Comparison of ENCODE assay signal across 11 cellular contexts in the genomic region with DNA sequence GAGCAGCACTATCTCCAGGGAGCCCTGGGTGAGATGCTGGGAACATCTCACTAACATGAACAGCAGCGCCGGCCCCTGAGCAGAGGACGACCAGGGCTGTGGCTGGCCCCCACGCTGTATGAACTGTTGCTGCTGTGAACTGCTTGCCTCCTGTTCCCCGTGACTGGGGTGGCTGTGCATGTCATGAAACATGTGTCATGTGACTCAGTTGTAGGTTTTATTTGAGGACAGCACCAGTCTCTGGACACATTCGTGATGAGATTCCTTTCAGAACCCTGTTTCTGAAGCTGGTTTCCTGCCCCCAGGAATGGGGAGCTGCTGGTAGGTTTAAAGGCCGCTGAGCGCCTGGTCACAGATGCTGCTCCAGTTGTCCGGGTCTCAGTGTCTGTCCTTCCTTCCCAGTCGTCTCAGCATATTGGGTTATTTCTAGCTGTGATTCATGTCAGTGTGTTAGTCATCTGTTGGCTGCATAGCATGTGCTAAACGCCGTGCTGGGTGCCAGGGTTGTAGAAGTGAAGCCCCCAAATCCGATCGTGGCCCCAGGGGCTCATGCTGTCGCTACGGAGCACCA.
DNase-seq lines count a peak whose midpoint lies in the region; ATAC-seq, FAIRE-seq and TF ChIP-seq lines count a peak whose summit lies in the region.
"Had no signal": no experiment of that assay in that cellular context is flagged by ENCODE, and none has a peak within 500 bp of the region (broad histone marks: within the 10 kb centered on the region; RNA-seq: fewer than 3 reads in every experiment).

No MANE protein-coding gene starts in this region.

- no peak overlapping the region for H3K27ac ChIP-seq in HepG2 (ENCODE audit: extremely low read length, insufficient read depth, low read length)
- no peak overlapping the region for H3K27ac ChIP-seq in right lobe of liver
- H3K27ac ChIP-seq: C4-2B had no signal

- no peak overlapping the region for H2AFZ ChIP-seq in HepG2 (ENCODE audit: low read length)

- no peak for FAIRE-seq in HepG2 (lab: Jason Lieb, UNC)

- peak overlapping the region; percentile 37 for H3K4me3 Mint-ChIP-seq in central memory CD8-positive, alpha-beta T cell
- H3K4me3 Mint-ChIP-seq in memory B cell, result peak overlapping the region; percentile 65

- WGBS in HepG2 (ENCODE audit: low lambda C conversion rate), result 96% methylated on average over 10 of the region's 16 CpGs
- WGBS in right lobe of liver (ENCODE audit: insufficient coverage, low coverage, low lambda C conversion rate, missing lambda C conversion rate), result 59% methylated on average over 11 of the region's 16 CpGs

- intact Hi-C loops in HepG2 (cut with micrococcal nuclease; ENCODE audit: unreplicated experiment), result no loop called here
- intact Hi-C loops in right lobe of liver (cut with DNase I), result no loop called here

- no peak overlapping the region for H3K9ac ChIP-seq in HepG2 (ENCODE audit: insufficient read depth, low read depth, low read length)

- no peak overlapping the region for H3K4me2 ChIP-seq in HepG2 (ENCODE audit: low read depth, low read length)

- peaks cover 65% of the 10 kb centered on the region for H3K4me1 Mint-ChIP-seq in central memory CD8-positive, alpha-beta T cell
- H3K4me1 Mint-ChIP-seq in memory B cell, result peaks cover 76% of the 10 kb centered on the region

- H3K4me3 ChIP-seq in HepG2 (replicated peaks in 1 of 3; ENCODE audit: insufficient read depth in 1 of 3, low read depth in 2 of 3, low read length in 3 of 3), result no peak overlapping the region
- H3K4me3 ChIP-seq in right lobe of liver, result no peak overlapping the region

- no peak for ATAC-seq in HepG2
- no peak for ATAC-seq in right lobe of liver
- ATAC-seq in central memory CD8-positive, alpha-beta T cell (replicated peaks; ENCODE audit: extremely low read depth, poor library complexity, severe bottlenecking), result no peak
- ATAC-seq in memory B cell (ENCODE audit: low read depth), result peak; percentile 11
- no peak for ATAC-seq in HG02610 (IDR thresholded peaks at IDR 0.05; ENCODE audit: unreplicated experiment)
- ATAC-seq in GM21717 (IDR thresholded peaks at IDR 0.05; ENCODE audit: unreplicated experiment), result no peak
- no peak for ATAC-seq in HG02571 (IDR thresholded peaks at IDR 0.05; ENCODE audit: unreplicated experiment)

- no peaks in the 10 kb centered on the region for H3K79me2 ChIP-seq in HepG2 (ENCODE audit: insufficient read depth, low read length)

- POLR2A ChIA-PET in HepG2 (lab: Yijun Ruan, JAX), result no interaction called here

- CTCF ChIA-PET in HepG2 (lab: Yijun Ruan, JAX; ENCODE audit: low intra/inter-chr PET ratio, low total read pairs), result no interaction called here

- peaks cover 31% of the 10 kb centered on the region; the same call in 1 of the 2 replicates for H4K20me1 ChIP-seq in HepG2 (ENCODE audit: insufficient read depth, low read length)

- H3K27me3 ChIP-seq in HepG2 (ENCODE audit: control insufficient read depth in 1 of 2, insufficient read depth in 2 of 2, low read length in 2 of 2), result no peaks in the 10 kb centered on the region
- H3K27me3 ChIP-seq in right lobe of liver, result no peaks in the 10 kb centered on the region

- H3K36me3 ChIP-seq in HepG2 (replicated peaks in 1 of 2; ENCODE audit: control insufficient read depth in 1 of 2, insufficient read depth in 2 of 2, low read length in 2 of 2) (peaks cover 32 to 75% of the 10 kb centered on the region in 2 experiments), right lobe of liver (no peaks in the 10 kb centered on the region)

- no peaks in the 10 kb centered on the region for H3K27me3 Mint-ChIP-seq in central memory CD8-positive, alpha-beta T cell
- H3K27me3 Mint-ChIP-seq in memory B cell, result no peaks in the 10 kb centered on the region

- no peaks in the 10 kb centered on the region for H3K9me3 ChIP-seq in HepG2 (ENCODE audit: low read length)
- H3K9me3 ChIP-seq in right lobe of liver, result no peaks in the 10 kb centered on the region

- H3K4me1 ChIP-seq in HepG2 (ENCODE audit: insufficient read depth, low read length) (no peaks in the 10 kb centered on the region), right lobe of liver (peaks cover 0 to 3% (median 0%) of the 10 kb centered on the region in 4 donors)

- TF ChIP-seq CTCF in HepG2 (CRISPR knock-in tag; IDR thresholded peaks at IDR 0.05) (no peak), right lobe of liver (IDR thresholded peaks at IDR 0.05) (no peak)

- DNase-seq in HepG2 (ENCODE audit: low spot score) (no peak), right lobe of liver (no peak), memory B cell (ENCODE audit: low spot score in 2 of 2) (no peak)
- no peak for DNase-seq in central memory CD8-positive, alpha-beta T cell (ENCODE audit: low spot score in 2 of 2)
- no peak for DNase-seq in effector CD4-positive, alpha-beta T cell
- DNase-seq: erythroblast, SHP77 had no signal

- peaks cover 2% of the 10 kb centered on the region for H3K36me3 Mint-ChIP-seq in central memory CD8-positive, alpha-beta T cell (ENCODE audit: insufficient read depth)
- H3K36me3 Mint-ChIP-seq in memory B cell, result peaks cover 4% of the 10 kb centered on the region

- TF ChIP-seq POLR2A in HepG2 (IDR thresholded peaks at IDR 0.05; ENCODE audit: insufficient read depth in 1 of 2, low read depth in 2 of 2, low read length in 2 of 2) (no peak), right lobe of liver (IDR thresholded peaks at IDR 0.05) (no peak)

- BruUV-seq in HepG2 (replicated peaks; lab: Mats Ljungman, UMichigan), result no TSS peak

- TF ChIP-seq EP300 in HepG2 (IDR thresholded peaks at IDR 0.05; ENCODE audit: low read depth in 2 of 2, low read length in 2 of 2) (no peak), HepG2 (CRISPR knock-in tag; IDR thresholded peaks at IDR 0.05; ENCODE audit: borderline replicate concordance) (no peak)

- in situ Hi-C loops in HepG2 (cut with HindIII; ENCODE audit: extremely low pct_ligation_motif_present, low pct_unique_long_range_greater_than_20kb), result no loop called here

- peak overlapping the region; percentile 27 for H3K27ac Mint-ChIP-seq in central memory CD8-positive, alpha-beta T cell (ENCODE audit: low read depth)
- peak overlapping the region; percentile 91 for H3K27ac Mint-ChIP-seq in memory B cell

- no peak for TF ChIP-seq RAD21 in HepG2 (CRISPR knock-in tag; IDR thresholded peaks at IDR 0.05)

- no peaks in the 10 kb centered on the region for H3K9me3 Mint-ChIP-seq in central memory CD8-positive, alpha-beta T cell
- H3K9me3 Mint-ChIP-seq in memory B cell, result no peaks in the 10 kb centered on the region

TF ChIP-seq in HepG2, 621 proteins besides CTCF, POLR2A, EP300 and RAD21:
- no peak for TF ChIP-seq ZNF619 (CRISPR knock-in tag; IDR thresholded peaks at IDR 0.05)
- no peak for TF ChIP-seq ZNF598 (CRISPR knock-in tag; IDR thresholded peaks at IDR 0.05; ENCODE audit: borderline replicate concordance)
- TF ChIP-seq IRF2 (CRISPR knock-in tag; IDR thresholded peaks at IDR 0.05), result no peak
- TF ChIP-seq TCF7L2 (IDR thresholded peaks at IDR 0.05; ENCODE audit: low read depth, low read length), result no peak
- 0 out of 2 replicates have a peak, but pooled peaks have one; percentile 2 for TF ChIP-seq ZNF263 (CRISPR knock-in tag; IDR thresholded peaks at IDR 0.05)
